In the genomic region with DNA sequence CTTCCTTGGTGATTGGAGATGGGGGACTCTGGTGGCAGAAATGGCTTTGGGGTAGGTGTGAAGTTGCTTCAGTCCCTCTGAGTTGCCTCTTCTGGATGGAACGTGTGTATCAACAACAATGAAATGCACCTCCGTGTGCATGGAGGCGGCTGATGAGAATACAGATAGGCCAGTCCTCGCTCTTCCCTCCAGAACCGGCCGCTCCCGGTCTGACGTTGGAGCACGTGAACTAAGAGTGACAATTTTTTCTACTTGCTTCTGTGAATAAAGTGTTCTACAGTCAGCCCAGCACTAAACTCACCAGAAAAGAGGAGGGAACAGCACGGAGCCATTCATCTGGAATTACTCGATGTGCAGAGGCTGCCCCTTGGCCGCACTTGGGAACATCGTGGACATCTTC, we compare ENCODE assay signal across 1 cellular context.
TF ChIP-seq lines count a peak whose summit lies in the region.

No MANE protein-coding gene starts in this region.

TF ChIP-seq in WTC11, 78 proteins besides CTCF, POLR2A, EP300 and RAD21 (continued from another document):
- TF ChIP-seq RELA (CRISPR knock-in tag; IDR thresholded peaks at IDR 0.05; ENCODE audit: borderline replicate concordance) (no peak), NR3C1 (CRISPR knock-in tag; conservative IDR thresholded peaks at IDR 0.05; ENCODE audit: low read depth) (no peak), FOXK1 (CRISPR knock-in tag; IDR thresholded peaks at IDR 0.05) (no peak), GRHL2 (CRISPR knock-in tag; IDR thresholded peaks at IDR 0.05; ENCODE audit: insufficient replicate concordance, severe bottlenecking) (no peak), RORB (CRISPR knock-in tag; IDR thresholded peaks at IDR 0.05) (no peak), ESRRA (CRISPR knock-in tag; IDR thresholded peaks at IDR 0.05; ENCODE audit: borderline replicate concordance) (no peak), SP1 (CRISPR knock-in tag; conservative IDR thresholded peaks at IDR 0.05) (no peak)
- TF ChIP-seq, protein P1, sequence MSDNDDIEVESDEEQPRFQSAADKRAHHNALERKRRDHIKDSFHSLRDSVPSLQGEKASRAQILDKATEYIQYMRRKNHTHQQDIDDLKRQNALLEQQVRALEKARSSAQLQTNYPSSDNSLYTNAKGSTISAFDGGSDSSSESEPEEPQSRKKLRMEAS (CRISPR knock-in tag; IDR thresholded peaks at IDR 0.05) = no peak
- TF ChIP-seq, protein P2, sequence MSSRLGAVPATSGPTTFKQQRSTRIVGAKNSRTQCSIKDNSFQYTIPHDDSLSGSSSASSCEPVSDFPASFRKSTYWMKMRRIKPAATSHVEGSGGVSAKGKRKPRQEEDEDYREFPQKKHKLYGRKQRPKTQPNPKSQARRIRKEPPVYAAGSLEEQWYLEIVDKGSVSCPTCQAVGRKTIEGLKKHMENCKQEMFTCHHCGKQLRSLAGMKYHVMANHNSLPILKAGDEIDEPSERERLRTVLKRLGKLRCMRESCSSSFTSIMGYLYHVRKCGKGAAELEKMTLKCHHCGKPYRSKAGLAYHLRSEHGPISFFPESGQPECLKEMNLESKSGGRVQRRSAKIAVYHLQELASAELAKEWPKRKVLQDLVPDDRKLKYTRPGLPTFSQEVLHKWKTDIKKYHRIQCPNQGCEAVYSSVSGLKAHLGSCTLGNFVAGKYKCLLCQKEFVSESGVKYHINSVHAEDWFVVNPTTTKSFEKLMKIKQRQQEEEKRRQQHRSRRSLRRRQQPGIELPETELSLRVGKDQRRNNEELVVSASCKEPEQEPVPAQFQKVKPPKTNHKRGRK (CRISPR knock-in tag; IDR thresholded peaks at IDR 0.05; ENCODE audit: borderline replicate concordance) = no peak
- TF ChIP-seq, protein P3, sequence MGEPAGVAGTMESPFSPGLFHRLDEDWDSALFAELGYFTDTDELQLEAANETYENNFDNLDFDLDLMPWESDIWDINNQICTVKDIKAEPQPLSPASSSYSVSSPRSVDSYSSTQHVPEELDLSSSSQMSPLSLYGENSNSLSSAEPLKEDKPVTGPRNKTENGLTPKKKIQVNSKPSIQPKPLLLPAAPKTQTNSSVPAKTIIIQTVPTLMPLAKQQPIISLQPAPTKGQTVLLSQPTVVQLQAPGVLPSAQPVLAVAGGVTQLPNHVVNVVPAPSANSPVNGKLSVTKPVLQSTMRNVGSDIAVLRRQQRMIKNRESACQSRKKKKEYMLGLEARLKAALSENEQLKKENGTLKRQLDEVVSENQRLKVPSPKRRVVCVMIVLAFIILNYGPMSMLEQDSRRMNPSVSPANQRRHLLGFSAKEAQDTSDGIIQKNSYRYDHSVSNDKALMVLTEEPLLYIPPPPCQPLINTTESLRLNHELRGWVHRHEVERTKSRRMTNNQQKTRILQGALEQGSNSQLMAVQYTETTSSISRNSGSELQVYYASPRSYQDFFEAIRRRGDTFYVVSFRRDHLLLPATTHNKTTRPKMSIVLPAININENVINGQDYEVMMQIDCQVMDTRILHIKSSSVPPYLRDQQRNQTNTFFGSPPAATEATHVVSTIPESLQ (CRISPR knock-in tag; IDR thresholded peaks at IDR 0.05) = no peak
TF ChIP-seq in WTC11: peak in this region for 0.
